ENCODE assay signal across 1 cellular context in genomic region chr1:155562581-155563376, GRCh38.
TF ChIP-seq lines count a peak whose summit lies in the region.

Gene ASH1L (minus strand): TSS chr1:155562803. CDS start chr1:155521519, 41,284 bp downstream.

TF ChIP-seq in WTC11, 78 proteins besides CTCF, POLR2A, EP300 and RAD21 (continued from another document):
- TF ChIP-seq HMGXB4 (CRISPR knock-in tag; IDR thresholded peaks at IDR 0.05) (peak; percentile 86), ATF3 (CRISPR knock-in tag; conservative IDR thresholded peaks at IDR 0.05) (no peak), ESRRA (CRISPR knock-in tag; IDR thresholded peaks at IDR 0.05; ENCODE audit: borderline replicate concordance) (peak; percentile 87), CDX4 (CRISPR knock-in tag; IDR thresholded peaks at IDR 0.05; ENCODE audit: borderline replicate concordance) (no peak), USF2 (CRISPR knock-in tag; IDR thresholded peaks at IDR 0.05) (no peak), JAZF1 (CRISPR knock-in tag; IDR thresholded peaks at IDR 0.05) (no peak), PRRX2 (CRISPR knock-in tag; IDR thresholded peaks at IDR 0.05) (no peak), EMX1 (CRISPR knock-in tag; IDR thresholded peaks at IDR 0.05) (no peak), TEAD1 (CRISPR knock-in tag; IDR thresholded peaks at IDR 0.05) (peak; percentile 61; the same call in 1 of the 2 replicates), PREB (CRISPR knock-in tag; IDR thresholded peaks at IDR 0.05; ENCODE audit: borderline replicate concordance) (0 out of 2 replicates have a peak, but pooled peaks have one; percentile 50), E2F4 (CRISPR knock-in tag; IDR thresholded peaks at IDR 0.05; ENCODE audit: borderline replicate concordance, low read depth) (peak; percentile 45; the same call in 1 of the 2 replicates), ARID4B (CRISPR knock-in tag; IDR thresholded peaks at IDR 0.05; ENCODE audit: borderline replicate concordance) (peak; percentile 78), ZNF423 (CRISPR knock-in tag; IDR thresholded peaks at IDR 0.05) (no peak), ATF2 (CRISPR knock-in tag; IDR thresholded peaks at IDR 0.05; ENCODE audit: borderline replicate concordance, low read depth) (no peak), ZBTB43 (CRISPR knock-in tag; IDR thresholded peaks at IDR 0.05) (peak; percentile 89), IRF1 (CRISPR knock-in tag; IDR thresholded peaks at IDR 0.05) (no peak), ELF4 (CRISPR knock-in tag; IDR thresholded peaks at IDR 0.05; ENCODE audit: low read depth) (no peak), ZNF232 (CRISPR knock-in tag; IDR thresholded peaks at IDR 0.05) (peak; percentile 42; the same call in 1 of the 2 replicates), CBFB (CRISPR knock-in tag; IDR thresholded peaks at IDR 0.05; ENCODE audit: low read depth) (no peak), ZNF317 (CRISPR knock-in tag; IDR thresholded peaks at IDR 0.05; ENCODE audit: borderline replicate concordance, low read depth) (no peak)
